In the genomic region with DNA sequence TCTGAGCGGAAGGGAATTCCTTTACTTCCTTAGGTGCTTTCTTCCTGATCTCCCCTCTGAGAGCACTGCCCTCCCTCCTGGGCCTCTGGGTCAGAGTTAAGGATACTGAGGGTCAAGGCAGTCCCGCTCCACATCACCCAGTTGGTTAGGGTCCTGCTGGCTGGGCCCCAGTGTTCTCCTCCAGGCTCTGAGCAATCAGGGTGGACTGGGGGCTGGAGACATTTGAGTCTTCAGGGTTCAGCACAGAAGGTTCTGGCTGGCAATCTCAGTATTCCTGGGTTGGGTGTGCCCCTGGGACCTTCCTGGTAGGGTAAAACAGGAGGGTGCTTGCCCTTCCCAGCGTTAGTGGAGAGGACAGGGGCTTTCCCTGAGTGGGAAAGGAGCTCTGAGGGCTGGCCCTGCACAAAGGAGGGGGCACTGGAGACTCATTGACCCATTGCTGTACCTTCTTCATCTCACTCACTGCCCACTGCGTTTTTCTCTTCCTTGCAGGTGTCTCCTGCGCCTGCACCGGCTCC, we compare ENCODE assay signal across 8 cellular contexts. TPM values are rescaled to one million over a fixed set of nuclear protein-coding genes. Genes with fewer than 3 reads are reported as not detected.
DNase-seq lines count a peak whose midpoint lies in the region; ATAC-seq and TF ChIP-seq lines count a peak whose summit lies in the region.

No MANE protein-coding gene starts in this region.

- H3K27me3 Mint-ChIP-seq in activated CD8-positive, alpha-beta T cell treated with anti-CD3 and anti-CD28 coated beads for 36 hours: peaks cover 66% of the 10 kb centered on the region

- no peaks in the 10 kb centered on the region for H3K36me3 Mint-ChIP-seq in activated CD8-positive, alpha-beta T cell treated with anti-CD3 and anti-CD28 coated beads for 36 hours (ENCODE audit: low read depth)

- peaks cover 20% of the 10 kb centered on the region for H3K4me1 Mint-ChIP-seq in activated CD8-positive, alpha-beta T cell treated with anti-CD3 and anti-CD28 coated beads for 36 hours (ENCODE audit: low read depth)

- ATAC-seq in activated CD8-positive, alpha-beta T cell treated with anti-CD3 and anti-CD28 coated beads for 36 hours: no peak
- ATAC-seq in HG02642 (IDR thresholded peaks at IDR 0.05; ENCODE audit: poor library complexity, unreplicated experiment) (no peak), GM19467 (IDR thresholded peaks at IDR 0.05; ENCODE audit: unreplicated experiment) (no peak)

- 53 to 74% (median 66%) methylated on average over 5 to 6 of the region's 6 CpGs for WGBS in ovary, 3 donors

- intact Hi-C loops in activated CD8-positive, alpha-beta T cell treated with anti-CD3 and anti-CD28 coated beads for 36 hours (cut with micrococcal nuclease): no loop called here
- intact Hi-C loops in left ventricle myocardium inferior (cut with micrococcal nuclease): no loop called here
- intact Hi-C loops in ovary (cut with DNase I): no loop called here

- TF ChIP-seq CTCF in AG10803 (conservative IDR thresholded peaks at IDR 0.05; ENCODE audit: low read length): no peak
- TF ChIP-seq CTCF in activated CD8-positive, alpha-beta T cell treated with anti-CD3 and anti-CD28 coated beads for 36 hours (IDR thresholded peaks at IDR 0.05): no peak
- TF ChIP-seq CTCF in left ventricle myocardium inferior (IDR thresholded peaks at IDR 0.05; ENCODE audit: borderline replicate concordance): no peak
- TF ChIP-seq CTCF in ovary (IDR thresholded peaks at IDR 0.05): no peak

- no peak for TF ChIP-seq POLR2A in ovary (IDR thresholded peaks at IDR 0.05)

- H3K27ac ChIP-seq in left ventricle myocardium inferior (replicated peaks): peak overlapping the region; percentile 84
- H3K27ac ChIP-seq in ovary: no peak overlapping the region

- H3K27ac Mint-ChIP-seq in activated CD8-positive, alpha-beta T cell treated with anti-CD3 and anti-CD28 coated beads for 36 hours: no peak overlapping the region

- CTCF ChIA-PET in activated CD8-positive, alpha-beta T cell treated with anti-CD3 and anti-CD28 coated beads for 36 hours (lab: Charles Lee): no interaction called here

- TF ChIP-seq EP300 in ovary (IDR thresholded peaks at IDR 0.05): no peak

- H3K9me3 Mint-ChIP-seq in activated CD8-positive, alpha-beta T cell treated with anti-CD3 and anti-CD28 coated beads for 36 hours: no peaks in the 10 kb centered on the region

- peaks cover 30% of the 10 kb centered on the region for H3K4me1 ChIP-seq in left ventricle myocardium inferior
- peaks cover 3% of the 10 kb centered on the region for H3K4me1 ChIP-seq in ovary (ENCODE audit: insufficient read depth)

- peaks cover 42% of the 10 kb centered on the region for H3K27me3 ChIP-seq in left ventricle myocardium inferior (ENCODE audit: low read depth)
- H3K27me3 ChIP-seq in ovary: no peaks in the 10 kb centered on the region

- DNase-seq in AG10803 (ENCODE audit: low read depth): no peak
- DNase-seq in activated CD8-positive, alpha-beta T cell treated with anti-CD3 and anti-CD28 coated beads for 36 hours: no peak
- no peak for DNase-seq in left ventricle myocardium inferior
- DNase-seq in ovary: no peak
- no peak for DNase-seq in NCI-H2107 treated with DMSO at 0.1 percent for 48 hours (lab: John Stamatoyannopoulos, UW; ENCODE audit: unreplicated experiment)
- DNase-seq in GM19240 (ENCODE audit: insufficient read length, low spot score): no peak

- no peaks in the 10 kb centered on the region for H3K9me3 ChIP-seq in left ventricle myocardium inferior (replicated peaks)
- H3K9me3 ChIP-seq in ovary: no peaks in the 10 kb centered on the region

- peak overlapping the region; percentile 38 for H3K4me3 Mint-ChIP-seq in activated CD8-positive, alpha-beta T cell treated with anti-CD3 and anti-CD28 coated beads for 36 hours

- H3K36me3 ChIP-seq in left ventricle myocardium inferior (no peaks in the 10 kb centered on the region), ovary (no peaks in the 10 kb centered on the region)

- H3K4me3 ChIP-seq in AG10803 (ENCODE audit: low read length): peak overlapping the region; percentile 60
- H3K4me3 ChIP-seq in left ventricle myocardium inferior: peak overlapping the region; percentile 69
- peak overlapping the region; percentile 34 for H3K4me3 ChIP-seq in ovary

- POLR2A ChIA-PET in activated CD8-positive, alpha-beta T cell treated with anti-CD3 and anti-CD28 coated beads for 36 hours (lab: Charles Lee): interaction anchor here (0.6 to 0.7 kb wide), 2 partner anchors 12 to 29 kb away, joined by 3 read pairs; no protein-coding TSS in a partner anchor

RNA-seq across cellular contexts. Expression of gene MT1M, which starts 0.4 kb away (rescaled TPM):
- not detected for total RNA-seq in activated CD8-positive, alpha-beta T cell treated with anti-CD3 and anti-CD28 coated beads for 36 hours
- total RNA-seq in left ventricle myocardium inferior: 3.1 TPM
- total RNA-seq in ovary: 10 to 100 TPM in 2 of 7 donors, 1 to 10 TPM in 4, under 1 TPM in 1; 0.66 to 23.2 (median 7.4) TPM
- 1 to 10 TPM; 1.4 to 7.9 TPM for polyA plus RNA-seq in ovary

RNA-seq across cellular contexts. Expression of gene MT1A, which starts 5.6 kb away (rescaled TPM):
- not detected for total RNA-seq in activated CD8-positive, alpha-beta T cell treated with anti-CD3 and anti-CD28 coated beads for 36 hours
- total RNA-seq in left ventricle myocardium inferior (1.2 TPM), ovary (10 to 100 TPM in 2 of 7 donors, 1 to 10 TPM in 4, not detected in 1; 1.3 to 61.0 (median 7.4) TPM)
- polyA plus RNA-seq in ovary: 10 to 100 TPM in 1 of 2 donors, 1 to 10 TPM in 1; 1.3 to 13.8 TPM

RNA-seq across cellular contexts. Expression of gene MT1E, which starts 7.3 kb away (rescaled TPM):
- 10 to 100 TPM; 22.1 to 23.3 TPM for total RNA-seq in activated CD8-positive, alpha-beta T cell treated with anti-CD3 and anti-CD28 coated beads for 36 hours
- total RNA-seq in left ventricle myocardium inferior (126 TPM), ovary (100 to 1,000 TPM in 3 of 7 donors, 10 to 100 TPM in 4; 16.1 to 867 (median 65.3) TPM)
- polyA plus RNA-seq in ovary: 10 to 100 TPM; 65.1 to 93.4 TPM

RNA-seq across cellular contexts. Expression of gene MT1B, which starts 18.8 kb away (rescaled TPM):
- not detected for total RNA-seq in activated CD8-positive, alpha-beta T cell treated with anti-CD3 and anti-CD28 coated beads for 36 hours
- total RNA-seq in left ventricle myocardium inferior (not detected), ovary (not detected)
- not detected for polyA plus RNA-seq in ovary

RNA-seq across cellular contexts. Expression of gene MT2A, which starts 24.5 kb away (rescaled TPM):
- total RNA-seq in activated CD8-positive, alpha-beta T cell treated with anti-CD3 and anti-CD28 coated beads for 36 hours: 100 to 1,000 TPM; 141 to 144 TPM
- total RNA-seq in left ventricle myocardium inferior: 115 TPM
- total RNA-seq in ovary: 100 to 1,000 TPM in 5 of 7 donors, 10 to 100 TPM in 2; 88.0 to 679 (median 136) TPM
- 100 to 1,000 TPM in 1 of 2 donors, 10 to 100 TPM in 1; 16.1 to 250 TPM for polyA plus RNA-seq in ovary
